Comparison of ENCODE assay signal across 18 cellular contexts in genomic region chr11:112620621-112621394, GRCh38.
DNase-seq lines count a peak whose midpoint lies in the region; ATAC-seq and TF ChIP-seq lines count a peak whose summit lies in the region.
"Had no signal": no experiment of that assay in that cellular context is flagged by ENCODE, and none has a peak within 500 bp of the region (broad histone marks: within the 10 kb centered on the region; RNA-seq: fewer than 3 reads in every experiment).

No MANE protein-coding gene starts in this region.

- no peak overlapping the region for H3K4me3 Mint-ChIP-seq in T-cell
- H3K4me3 Mint-ChIP-seq: central memory CD8-positive, alpha-beta T cell; neural progenitor cell had no signal

- TF ChIP-seq CTCF in dorsolateral prefrontal cortex (IDR thresholded peaks at IDR 0.05 in 54 of 56, conservative IDR thresholded peaks at IDR 0.05 in 2 of 56; ENCODE audit: low read depth in 1 of 56, partially characterized antibody in 56 of 56): no peak

- no peaks in the 10 kb centered on the region for H3K27me3 ChIP-seq in dorsolateral prefrontal cortex
- H3K27me3 ChIP-seq: neural progenitor cell, upper lobe of left lung had no signal

- DNase-seq in CD1c-positive myeloid dendritic cell (ENCODE audit: extremely low spot score) (peak; percentile 30), H4 (ENCODE audit: low spot score) (peak; percentile 20), RPMI8226 (peak; percentile 63), iris pigment epithelial cell (ENCODE audit: low read depth) (peak; percentile 47), T-cell (no peak), dorsolateral prefrontal cortex (no peak)
- no peak for DNase-seq in stimulated activated CD4-positive, alpha-beta T cell treated with anti-CD3 and anti-CD28 coated beads, Interleukin-4, amount 100 ng/mL, for 24 hours
- DNase-seq: activated CD4-positive, alpha-beta T cell treated with anti-CD3 and anti-CD28 coated beads for 4 hours; activated effector memory CD4-positive, alpha-beta T cell treated with anti-CD3 and anti-CD28 coated beads, Interleukin-2, amount 50 U/mL, for 16 hours; DMS79 treated with DMSO at 0.1 percent for 48 hours; GOT3; NCI-H1092; NCI-H526 treated with DMSO at 0.1 percent for 48 hours; small intestine had no signal

- CTCF ChIA-PET in T-cell (lab: Charles Lee): interaction anchor here in 1 of 2 donors (0.7 kb wide), 1 partner anchor 33 kb away, joined by 3 read pairs; no protein-coding TSS in a partner anchor

- no peak overlapping the region for H3K4me3 ChIP-seq in dorsolateral prefrontal cortex
- H3K4me3 ChIP-seq: neural progenitor cell, upper lobe of left lung had no signal

- POLR2A ChIA-PET in T-cell (lab: Charles Lee): no interaction called here

- no peak overlapping the region for H3K27ac Mint-ChIP-seq in T-cell
- H3K27ac Mint-ChIP-seq: neural progenitor cell had no signal

- H3K27ac ChIP-seq in dorsolateral prefrontal cortex: no peak overlapping the region
- H3K27ac ChIP-seq: neural progenitor cell, upper lobe of left lung had no signal

- ATAC-seq in HG02678 (IDR thresholded peaks at IDR 0.05; ENCODE audit: unreplicated experiment): no peak
- ATAC-seq in T-cell (replicated peaks in 1 of 4): no peak

- H3K4me1 Mint-ChIP-seq in T-cell: no peaks in the 10 kb centered on the region
- H3K4me1 Mint-ChIP-seq: central memory CD8-positive, alpha-beta T cell had no signal

- intact Hi-C loops in dorsolateral prefrontal cortex (cut with DNase I): no loop called here

- no peaks in the 10 kb centered on the region for H3K9me3 Mint-ChIP-seq in T-cell
- H3K9me3 Mint-ChIP-seq: neural progenitor cell had no signal

- peaks cover 12 to 20% of the 10 kb centered on the region in 2 donors for H3K27me3 Mint-ChIP-seq in T-cell

- no peaks in the 10 kb centered on the region for H3K36me3 Mint-ChIP-seq in T-cell
- H3K36me3 Mint-ChIP-seq: neural progenitor cell had no signal

Comparison
In these comparisons a context has a peak if more than half of its experiments do, and no peak if none do; other contexts are left out.
1. DNase-seq: peak in CD1c-positive myeloid dendritic cell (single experiment), H4 (single experiment), RPMI8226 (single experiment) and iris pigment epithelial cell (single experiment); none in stimulated activated CD4-positive, alpha-beta T cell treated with anti-CD3 and anti-CD28 coated beads, Interleukin-4, amount 100 ng/mL, for 24 hours (single experiment), T-cell (0 of 34) and dorsolateral prefrontal cortex (0 of 10).